9 cellular contexts compared by ENCODE assay signal in the genomic region with DNA sequence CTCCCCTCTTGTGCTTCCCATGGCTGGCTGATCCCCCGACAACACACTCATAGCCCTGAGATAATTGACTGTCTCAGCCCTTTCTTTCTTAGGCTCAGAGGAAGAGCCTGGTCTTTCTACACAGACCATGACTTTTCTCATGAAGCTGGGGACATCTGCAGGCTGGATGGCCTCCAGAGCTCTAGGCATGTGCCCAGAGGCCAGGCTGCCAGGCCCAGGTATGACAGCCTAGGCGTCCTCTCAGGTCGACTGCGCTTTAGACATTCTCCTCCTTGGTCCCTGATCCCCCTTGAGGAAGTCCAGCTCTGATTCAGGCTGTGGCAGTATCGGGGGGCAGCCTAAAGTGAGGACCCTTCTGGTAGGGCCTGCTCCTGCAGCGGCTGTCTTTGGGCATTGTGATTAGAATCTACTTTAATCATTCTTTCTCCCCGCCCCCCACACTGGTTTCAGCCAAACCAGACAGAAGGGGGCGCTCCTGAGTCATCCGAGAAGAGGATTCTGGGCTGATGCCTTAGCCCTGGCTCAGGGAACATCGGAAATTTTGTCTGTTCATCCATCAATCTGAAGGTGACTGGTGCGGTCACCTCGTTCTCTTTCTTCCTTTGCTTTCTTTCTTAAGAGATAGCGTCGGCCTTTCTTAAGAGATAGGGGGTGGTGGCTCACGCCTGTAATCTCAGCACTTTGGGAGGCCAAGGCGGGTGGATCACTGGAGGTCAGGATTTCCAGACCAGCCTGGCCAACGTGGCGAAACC.
DNase-seq lines count a peak whose midpoint lies in the region; ATAC-seq, FAIRE-seq and TF ChIP-seq lines count a peak whose summit lies in the region.
"Had no signal": no experiment of that assay in that cellular context is flagged by ENCODE, and none has a peak within 500 bp of the region (broad histone marks: within the 10 kb centered on the region; RNA-seq: fewer than 3 reads in every experiment).

No MANE protein-coding gene starts in this region.

- no peaks in the 10 kb centered on the region for H3K36me3 Mint-ChIP-seq in activated CD8-positive, alpha-beta T cell treated with anti-CD3 and anti-CD28 coated beads, Interleukin-2, amount 10 ng/mL, durations not matched to agents 7 days and 5 days (ENCODE audit: low read depth)
- H3K36me3 Mint-ChIP-seq in endodermal cell (ENCODE audit: low read depth) (no peaks in the 10 kb centered on the region), mesothelial cell of epicardium (no peaks in the 10 kb centered on the region)

- peaks cover 8% of the 10 kb centered on the region for H3K4me1 ChIP-seq in endodermal cell (ENCODE audit: control insufficient read depth, insufficient read depth, low read length)

- peaks cover 68% of the 10 kb centered on the region for H3K27me3 Mint-ChIP-seq in activated CD8-positive, alpha-beta T cell treated with anti-CD3 and anti-CD28 coated beads, Interleukin-2, amount 10 ng/mL, durations not matched to agents 7 days and 5 days (ENCODE audit: low read depth)
- H3K27me3 Mint-ChIP-seq in endodermal cell (ENCODE audit: insufficient read depth) (peaks cover 4% of the 10 kb centered on the region), mesothelial cell of epicardium (ENCODE audit: low read depth) (no peaks in the 10 kb centered on the region)

- H3K27ac ChIP-seq in endodermal cell (ENCODE audit: low read depth, low read length) = no peak overlapping the region

- CTCF ChIA-PET in activated CD8-positive, alpha-beta T cell treated with anti-CD3 and anti-CD28 coated beads, Interleukin-2, amount 10 ng/mL, durations not matched to agents 7 days and 5 days (lab: Charles Lee) = interaction anchor here (0.8 to 2.1 kb wide), 7 partner anchors 8 to 155 kb away, joined by 3 to 7 read pairs (median 3); no protein-coding TSS in a partner anchor

- no peak overlapping the region for H3K4me3 Mint-ChIP-seq in activated CD8-positive, alpha-beta T cell treated with anti-CD3 and anti-CD28 coated beads, Interleukin-2, amount 10 ng/mL, durations not matched to agents 7 days and 5 days
- no peak overlapping the region for H3K4me3 Mint-ChIP-seq in endodermal cell
- no peak overlapping the region for H3K4me3 Mint-ChIP-seq in mesothelial cell of epicardium
- H3K4me3 Mint-ChIP-seq: stimulated activated naive CD8-positive, alpha-beta T cell treated with anti-CD3 and anti-CD28 coated beads, Interleukin-15, Interleukin-2, amounts not matched to agents 100 ng/mL and 50 ng/mL, for 24 hours had no signal

- no peaks in the 10 kb centered on the region for H3K27me3 ChIP-seq in endodermal cell (ENCODE audit: control insufficient read depth, insufficient read depth, low read length, poor library complexity, severe bottlenecking)

- no peak overlapping the region for H3K9ac ChIP-seq in endodermal cell (ENCODE audit: extremely low read depth, low read length, poor library complexity, severe bottlenecking)

- no peaks in the 10 kb centered on the region for H3K36me3 ChIP-seq in endodermal cell (ENCODE audit: control insufficient read depth, insufficient read depth, low read length)

- TF ChIP-seq CTCF in endodermal cell (conservative IDR thresholded peaks at IDR 0.05) (peak; percentile 98), mesothelial cell of epicardium (IDR thresholded peaks at IDR 0.05; ENCODE audit: unreplicated experiment) (peak; percentile 69)

- H3K9me3 Mint-ChIP-seq in activated CD8-positive, alpha-beta T cell treated with anti-CD3 and anti-CD28 coated beads, Interleukin-2, amount 10 ng/mL, durations not matched to agents 7 days and 5 days (ENCODE audit: insufficient read depth) = no peaks in the 10 kb centered on the region
- H3K9me3 Mint-ChIP-seq in endodermal cell = no peaks in the 10 kb centered on the region
- no peaks in the 10 kb centered on the region for H3K9me3 Mint-ChIP-seq in mesothelial cell of epicardium
- H3K9me3 Mint-ChIP-seq: stimulated activated naive CD8-positive, alpha-beta T cell treated with anti-CD3 and anti-CD28 coated beads, Interleukin-15, Interleukin-2, amounts not matched to agents 100 ng/mL and 50 ng/mL, for 24 hours had no signal

- WGBS in endodermal cell (ENCODE audit: insufficient coverage in 1 of 2, insufficient read length in 1 of 2), 2 experiments = 43 to 55% methylated on average over 10 to 18 of the region's 18 CpGs

- TF ChIP-seq POLR2A in GM12892 (IDR thresholded peaks at IDR 0.05; ENCODE audit: low read depth, low read length) = no peak

- POLR2A ChIA-PET in activated CD8-positive, alpha-beta T cell treated with anti-CD3 and anti-CD28 coated beads, Interleukin-2, amount 10 ng/mL, durations not matched to agents 7 days and 5 days (lab: Charles Lee) = no interaction called here

- DNase-seq in GM12892 (ENCODE audit: insufficient read length) (peak; percentile 40), NCI-H748 (lab: John Stamatoyannopoulos, UW; ENCODE audit: unreplicated experiment) (peak; percentile 79), endodermal cell (peak; percentile 97), mesothelial cell of epicardium (ENCODE audit: low spot score in 2 of 2, unreplicated experiment in 2 of 2) (peak; percentile 39 to 79), DMS79 treated with DMSO at 0.1 percent for 48 hours (lab: John Stamatoyannopoulos, UW) (no peak)
- peak; percentile 82 for DNase-seq in activated CD8-positive, alpha-beta T cell treated with anti-CD3 and anti-CD28 coated beads, Interleukin-2, amount 10 ng/mL, durations not matched to agents 7 days and 5 days
- DNase-seq in stimulated activated CD8-positive, alpha-beta memory T cell treated with anti-CD3 and anti-CD28 coated beads, Interleukin-4, amount 100 ng/mL, for 1 hour (ENCODE audit: low read depth in 2 of 2, low spot score in 1 of 2) = peak; percentile 17 to 46

- peak; percentile 53 for FAIRE-seq in A204.1 (lab: Jason Lieb, UNC)
- peak; percentile 48 for FAIRE-seq in GM12892 (lab: Jason Lieb, UNC)

- no peak overlapping the region for H3K27ac Mint-ChIP-seq in activated CD8-positive, alpha-beta T cell treated with anti-CD3 and anti-CD28 coated beads, Interleukin-2, amount 10 ng/mL, durations not matched to agents 7 days and 5 days
- H3K27ac Mint-ChIP-seq in endodermal cell (peak overlapping the region; percentile 21), mesothelial cell of epicardium (no peak overlapping the region)
- H3K27ac Mint-ChIP-seq: stimulated activated naive CD8-positive, alpha-beta T cell treated with anti-CD3 and anti-CD28 coated beads, Interleukin-15, Interleukin-2, amounts not matched to agents 100 ng/mL and 50 ng/mL, for 24 hours had no signal

- no peaks in the 10 kb centered on the region for H3K4me1 Mint-ChIP-seq in activated CD8-positive, alpha-beta T cell treated with anti-CD3 and anti-CD28 coated beads, Interleukin-2, amount 10 ng/mL, durations not matched to agents 7 days and 5 days (ENCODE audit: low read depth)
- H3K4me1 Mint-ChIP-seq in endodermal cell (peaks cover 26% of the 10 kb centered on the region), mesothelial cell of epicardium (peaks cover 41% of the 10 kb centered on the region)

- no peak overlapping the region for H3K4me3 ChIP-seq in endodermal cell (ENCODE audit: low read length)

- ATAC-seq in activated CD8-positive, alpha-beta T cell treated with anti-CD3 and anti-CD28 coated beads, Interleukin-2, amount 10 ng/mL, durations not matched to agents 7 days and 5 days = peak; percentile 70

- H3K9me3 ChIP-seq in endodermal cell (ENCODE audit: control insufficient read depth, low read length) = no peaks in the 10 kb centered on the region
